In the genomic region with DNA sequence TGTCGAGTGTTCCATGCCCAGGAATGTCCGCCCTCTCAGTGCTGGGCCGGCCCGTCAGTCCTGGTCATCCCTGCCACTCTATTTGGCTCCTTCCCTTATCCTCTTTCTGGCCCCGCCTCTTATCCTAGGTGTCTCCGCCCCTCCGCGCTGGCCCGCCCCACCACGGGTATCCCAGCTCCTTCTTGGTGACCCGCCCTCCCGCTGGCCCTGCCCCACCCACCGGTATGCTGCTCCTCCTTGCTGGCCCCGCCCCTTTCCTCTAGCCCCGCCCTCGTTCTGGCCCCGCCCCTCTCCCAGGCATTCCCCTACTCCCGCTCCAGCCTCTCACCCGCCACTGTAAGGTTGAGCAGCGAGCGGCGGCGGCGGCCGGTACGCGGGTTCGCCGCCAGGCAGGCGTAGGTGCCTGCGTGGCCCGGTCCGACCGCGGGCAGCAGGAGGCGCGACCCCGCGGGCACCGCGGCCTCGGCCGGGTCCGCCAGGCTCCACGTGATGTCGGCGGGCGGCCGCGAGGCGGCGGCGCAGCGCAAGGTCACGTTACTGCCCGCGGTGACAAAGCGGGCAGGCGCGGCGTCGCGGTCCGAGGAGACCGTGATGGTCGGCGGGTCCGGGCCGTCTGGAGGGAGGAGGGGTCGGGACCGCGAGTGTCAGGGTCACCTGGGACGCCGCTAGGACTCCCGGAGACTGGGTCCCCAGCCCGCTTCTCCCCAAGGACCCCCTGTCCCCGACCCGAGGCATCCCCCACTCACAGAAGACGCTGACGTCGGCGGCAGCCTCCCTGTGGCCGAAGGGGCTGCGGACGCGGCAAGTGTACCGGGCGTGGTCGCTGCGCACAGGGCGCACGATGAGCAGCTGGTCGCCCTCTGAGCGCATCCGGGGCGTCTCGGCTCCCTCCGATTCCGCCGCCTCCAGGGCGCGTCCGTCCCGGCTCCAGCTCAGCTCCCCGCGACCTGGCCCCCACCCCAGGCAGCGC, we compare ENCODE assay signal across 8 cellular contexts. TPM values are rescaled to one million over a fixed set of nuclear protein-coding genes. Genes with fewer than 3 reads are reported as not detected.
DNase-seq lines count a peak whose midpoint lies in the region; ATAC-seq, FAIRE-seq and TF ChIP-seq lines count a peak whose summit lies in the region.

No MANE protein-coding gene starts in this region.

- in situ Hi-C loops in T47D (cut with HindIII; ENCODE audit: low pct_unique_long_range_greater_than_20kb, low sequenced_read_pairs): no loop called here

- peak overlapping the region; percentile 68 for H3K9ac ChIP-seq in ES-I3 (ENCODE audit: low read depth, low read length)
- peak overlapping the region in 2 of 3 donors; percentile 4 to 54 for H3K9ac ChIP-seq in skeletal muscle tissue (ENCODE audit: low read depth in 1 of 3, low read length in 3 of 3)

- TF ChIP-seq CTCF in VCaP (conservative IDR thresholded peaks at IDR 0.05): peak; percentile 55

- peak overlapping the region; percentile 57 for H3K27ac ChIP-seq in VCaP
- no peak overlapping the region for H3K27ac ChIP-seq in skeletal muscle tissue (ENCODE audit: low read depth, low read length)

- H3K4me3 ChIP-seq in skeletal muscle tissue (ENCODE audit: low read length in 3 of 3): peak overlapping the region; percentile 51 to 68 (median 62)

- no peak for ATAC-seq in GM18519 (IDR thresholded peaks at IDR 0.05; ENCODE audit: low FRiP score, unreplicated experiment)

- H3K36me3 ChIP-seq in ES-I3 (ENCODE audit: insufficient read depth, low read length) (no peaks in the 10 kb centered on the region), skeletal muscle tissue (ENCODE audit: control insufficient read depth in 3 of 3, insufficient read depth in 3 of 3, low read length in 3 of 3) (peaks cover 1 to 6% (median 4%) of the 10 kb centered on the region in 3 donors)

- no peaks in the 10 kb centered on the region for H3K9me3 ChIP-seq in ES-I3 (ENCODE audit: control insufficient read depth, insufficient read depth, low read length)
- no peaks in the 10 kb centered on the region for H3K9me3 ChIP-seq in skeletal muscle tissue (ENCODE audit: control insufficient read depth in 3 of 3, low read length in 3 of 3)

- DNase-seq in H54 (ENCODE audit: insufficient read length, low spot score) (peak; percentile 76), MV-4-11 (lab: John Stamatoyannopoulos, UW) (peak; percentile 96), T47D (ENCODE audit: low read depth in 1 of 2, low spot score in 1 of 2) (peak; percentile 92 to 97), iPS-NIHi11 (ENCODE audit: low spot score) (peak; percentile 94)

- peak; percentile 66 for TF ChIP-seq POLR2A in H54 (IDR thresholded peaks at IDR 0.05; ENCODE audit: low read depth, low read length)

- peak; percentile 23 for FAIRE-seq in H54 (lab: Jason Lieb, UNC)

- H3K4me1 ChIP-seq in ES-I3 (ENCODE audit: insufficient read depth, low read length): peaks cover 17% of the 10 kb centered on the region
- peaks cover 7 to 16% (median 8%) of the 10 kb centered on the region in 3 donors for H3K4me1 ChIP-seq in skeletal muscle tissue (ENCODE audit: control insufficient read depth in 3 of 3, insufficient read depth in 3 of 3, low read length in 3 of 3)

- peaks cover 0 to 9% (median 5%) of the 10 kb centered on the region in 3 donors for H3K27me3 ChIP-seq in skeletal muscle tissue (ENCODE audit: control insufficient read depth in 3 of 3, insufficient read depth in 3 of 3, low read length in 3 of 3)

RNA-seq across cellular contexts. Expression of a gene that starts 2.0 kb away (rescaled TPM):
- total RNA-seq in skeletal muscle tissue: 0.52 TPM

RNA-seq across cellular contexts. Expression of a gene that starts 26.2 kb away (rescaled TPM):
- 52.2 TPM for total RNA-seq in skeletal muscle tissue

RNA-seq across cellular contexts. Expression of a gene that starts 28.5 kb away (rescaled TPM):
- total RNA-seq in skeletal muscle tissue: not detected

RNA-seq across cellular contexts. Expression of a gene that starts 28.8 kb away (rescaled TPM):
- total RNA-seq in skeletal muscle tissue: not detected

RNA-seq across cellular contexts. Expression of a gene that starts 32.5 kb away (rescaled TPM):
- total RNA-seq in skeletal muscle tissue: not detected
